8 cellular contexts compared by ENCODE assay signal in the genomic region with DNA sequence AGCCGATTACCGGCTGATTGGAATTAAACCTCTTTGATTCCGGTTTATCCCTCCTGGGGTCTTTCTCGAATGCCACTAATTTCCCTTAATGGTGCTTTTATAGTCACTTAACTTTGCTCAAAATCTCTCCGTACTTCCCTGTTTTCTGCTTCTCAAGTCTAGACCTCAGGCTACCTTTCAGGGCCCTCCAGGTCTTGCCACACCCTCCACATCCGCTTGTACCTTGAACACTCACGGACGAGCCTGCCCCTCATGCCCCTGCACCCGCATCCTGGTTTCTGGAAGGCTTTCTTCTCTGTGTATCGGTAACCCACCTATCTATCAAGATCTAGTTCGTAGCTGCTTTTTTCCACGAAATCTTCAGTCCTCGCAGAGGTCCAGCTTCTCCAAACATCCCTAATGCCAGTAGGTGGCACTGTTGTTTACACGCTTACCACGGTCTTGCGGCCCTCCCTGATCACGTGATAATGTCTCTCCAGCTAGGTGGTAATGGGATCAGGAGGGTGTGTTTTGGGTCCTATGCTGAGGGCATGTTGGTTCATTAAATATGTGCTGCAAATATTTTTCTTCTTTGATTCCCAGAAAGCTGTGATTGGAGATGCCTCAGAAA. TPM values are rescaled to one million over a fixed set of nuclear protein-coding genes. Genes with fewer than 3 reads are reported as not detected.
DNase-seq lines count a peak whose midpoint lies in the region; TF ChIP-seq lines count a peak whose summit lies in the region.

No MANE protein-coding gene starts in this region.

- H3K79me2 ChIP-seq in mammary epithelial cell (ENCODE audit: insufficient read depth, low read length) = no peaks in the 10 kb centered on the region

- peaks cover 20% of the 10 kb centered on the region for H3K27me3 Mint-ChIP-seq in Caco-2 (ENCODE audit: insufficient read depth, unreplicated experiment)

- CTCF ChIA-PET in Caco-2 (lab: Charles Lee) = interaction anchor here (0.7 to 1.8 kb wide), 15 partner anchors 9 to 1074 kb away, joined by 3 to 12 read pairs (median 3); no protein-coding TSS in a partner anchor
- CTCF ChIA-PET in mammary epithelial cell (lab: Charles Lee; ENCODE audit: low non-redundant PET) = interaction anchor here (0.7 kb wide), 1 partner anchor 22 kb away, joined by 6 read pairs; no protein-coding TSS in a partner anchor

- 24% methylated on average over 16 of the region's 17 CpGs for WGBS in mammary epithelial cell (ENCODE audit: low coverage, missing lambda C conversion rate)
- 40 to 46% methylated on average over 17 of the region's 17 CpGs for WGBS in testis, 2 donors

- H3K4me1 ChIP-seq in Caco-2 = no peaks in the 10 kb centered on the region
- no peaks in the 10 kb centered on the region for H3K4me1 ChIP-seq in mammary epithelial cell (ENCODE audit: insufficient read depth, low read length)
- H3K4me1 ChIP-seq in testis = no peaks in the 10 kb centered on the region

- H3K9me3 Mint-ChIP-seq in Caco-2 (ENCODE audit: unreplicated experiment) = no peaks in the 10 kb centered on the region

- H3K27ac Mint-ChIP-seq in Caco-2 (ENCODE audit: unreplicated experiment) = no peak overlapping the region

- BruUV-seq in Caco-2 (replicated peaks; lab: Mats Ljungman, UMichigan) = no TSS peak
- no TSS peak for BruUV-seq in mammary epithelial cell (replicated peaks; lab: Mats Ljungman, UMichigan)

- DNase-seq in Caco-2 = peak; percentile 76 to 78
- peak; percentile 81 for DNase-seq in GM20000 (ENCODE audit: low spot score)
- DNase-seq in NAMALWA (ENCODE audit: low spot score) = peak; percentile 81
- DNase-seq in SK-N-DZ (ENCODE audit: low spot score) = peak; percentile 70
- peak; percentile 47 for DNase-seq in mammary epithelial cell
- no peak for DNase-seq in kidney epithelial cell (ENCODE audit: low read depth)
- peak; percentile 59 for DNase-seq in testis
- no peak for DNase-seq in middle frontal gyrus (ENCODE audit: extremely low spot score, low spot score)

- H2AFZ ChIP-seq in mammary epithelial cell (ENCODE audit: low read depth, low read length) = peak overlapping the region; percentile 74

- H3K36me3 ChIP-seq in Caco-2 (ENCODE audit: control insufficient read depth, insufficient read depth, low read length) (no peaks in the 10 kb centered on the region), mammary epithelial cell (ENCODE audit: insufficient read depth, low read length) (no peaks in the 10 kb centered on the region), kidney epithelial cell (ENCODE audit: control insufficient read depth, insufficient read depth, low read length) (no peaks in the 10 kb centered on the region), testis (ENCODE audit: low read depth, missing control alignments) (no peaks in the 10 kb centered on the region)

- intact Hi-C loops in Caco-2 (cut with micrococcal nuclease; ENCODE audit: unreplicated experiment) = loop anchor here (1.0 to 10.0 kb wide), 5 partner anchors 34 to 303 kb away; partner anchors contain the start of gene RNF17
- intact Hi-C loops in mammary epithelial cell (cut with micrococcal nuclease) = loop anchor here (1.0 to 2.0 kb wide), 2 partner anchors 35 to 274 kb away; no protein-coding TSS in a partner anchor
- intact Hi-C loops in testis (cut with DNase I; ENCODE audit: low total_unique reads) = no loop called here

- POLR2A ChIA-PET in Caco-2 (lab: Charles Lee) = interaction anchor here (0.6 kb wide), 1 partner anchor 62 kb away, joined by 5 read pairs; no protein-coding TSS in a partner anchor

- H3K36me3 Mint-ChIP-seq in Caco-2 (ENCODE audit: insufficient read depth, unreplicated experiment) = no peaks in the 10 kb centered on the region

- dilution Hi-C loops in mammary epithelial cell (cut with HindIII; ENCODE audit: low sequenced_read_pairs) = no loop called here

- in situ Hi-C loops in mammary epithelial cell (cut with MboI; ENCODE audit: low sequenced_read_pairs in 2 of 2) = no loop called here

- no peak for TF ChIP-seq POLR2A in testis (IDR thresholded peaks at IDR 0.05)

- peak overlapping the region; percentile 22 for H3K4me2 ChIP-seq in mammary epithelial cell (ENCODE audit: insufficient read depth, low read depth, low read length)

- no peaks in the 10 kb centered on the region for H3K27me3 ChIP-seq in Caco-2 (replicated peaks; ENCODE audit: control insufficient read depth, insufficient read depth, low read length)
- H3K27me3 ChIP-seq in mammary epithelial cell (ENCODE audit: insufficient read depth, low read length) = no peaks in the 10 kb centered on the region
- peaks cover 19% of the 10 kb centered on the region for H3K27me3 ChIP-seq in kidney epithelial cell (ENCODE audit: control insufficient read depth, insufficient read depth, low read length)
- no peaks in the 10 kb centered on the region for H3K27me3 ChIP-seq in testis

- H3K4me3 ChIP-seq in Caco-2 (ENCODE audit: low read depth, low read length) = no peak overlapping the region
- no peak overlapping the region for H3K4me3 ChIP-seq in mammary epithelial cell (replicated peaks in 1 of 3; ENCODE audit: insufficient read depth in 1 of 3, low read depth in 2 of 3, low read length in 3 of 3)
- H3K4me3 ChIP-seq in kidney epithelial cell (ENCODE audit: low read depth, low read length) = no peak overlapping the region
- H3K4me3 ChIP-seq in testis = no peak overlapping the region

- peaks cover 5% of the 10 kb centered on the region for H3K4me1 Mint-ChIP-seq in Caco-2 (ENCODE audit: low read depth, unreplicated experiment)

- H3K27ac ChIP-seq in mammary epithelial cell (ENCODE audit: insufficient read depth, low read depth, low read length) (no peak overlapping the region), testis (no peak overlapping the region)

- H3K9me3 ChIP-seq in Caco-2 (no peaks in the 10 kb centered on the region), mammary epithelial cell (replicated peaks; ENCODE audit: insufficient read depth, low read length) (no peaks in the 10 kb centered on the region), testis (no peaks in the 10 kb centered on the region)

- TF ChIP-seq CTCF in Caco-2 (IDR thresholded peaks at IDR 0.05; ENCODE audit: insufficient read depth in 1 of 2, low read depth in 1 of 2, low read length in 1 of 2, severe bottlenecking in 1 of 2, unreplicated experiment in 1 of 2) (peak; percentile 75 to 83), GM20000 (IDR thresholded peaks at IDR 0.05; ENCODE audit: extremely low read depth, missing control alignments) (peak; percentile 66), mammary epithelial cell (conservative IDR thresholded peaks at IDR 0.05 in 1 of 2, IDR thresholded peaks at IDR 0.05 in 1 of 2; ENCODE audit: extremely low read depth in 1 of 2, insufficient read depth in 1 of 2, low read depth in 1 of 2, low read length in 2 of 2) (peak; percentile 68 to 83), kidney epithelial cell (IDR thresholded peaks at IDR 0.05; ENCODE audit: insufficient read depth, low read length, poor library complexity, severe bottlenecking) (peak; percentile 72), testis (IDR thresholded peaks at IDR 0.05) (peak; percentile 10 to 48 (median 45))

- peak overlapping the region; percentile 22 for H3K4me3 Mint-ChIP-seq in Caco-2 (ENCODE audit: unreplicated experiment)

- no peak overlapping the region for H3K9ac ChIP-seq in mammary epithelial cell (ENCODE audit: insufficient read depth, low read length)

- H4K20me1 ChIP-seq in mammary epithelial cell (ENCODE audit: insufficient read depth, low read length) = no peaks in the 10 kb centered on the region

RNA-seq across cellular contexts. Expression of gene ATP12A, which starts 13.8 kb away (rescaled TPM):
- total RNA-seq in Caco-2 (2022) (not detected in 2 replicates), mammary epithelial cell (under 1 TPM; 0.17 to 0.68 TPM), kidney epithelial cell (0.04 and 0.07 TPM in 2 replicates), testis (1 to 10 TPM in 1 of 2 donors, under 1 TPM in 1; 0.94 to 1.2 TPM)
- 0.18 TPM in 1 of 2 replicates, not detected in the other for polyA plus RNA-seq in SK-N-DZ (2014; cell fraction: cytosol; rRNA removed)
- 0.03 TPM in 1 of 2 replicates, not detected in the other for polyA plus RNA-seq in SK-N-DZ (2014; cell fraction: nucleus; rRNA removed)
- polyA plus RNA-seq in mammary epithelial cell (5.2 TPM), testis (ENCODE audit: insufficient read depth, low read depth, low replicate concordance) (1.6 TPM)
- polyA minus RNA-seq in mammary epithelial cell = 4.5 TPM

Comparison
In these comparisons a context has a peak if more than half of its experiments do, and no peak if none do; other contexts are left out.
1. DNase-seq: peak in Caco-2 (2 of 2), GM20000 (single experiment), NAMALWA (single experiment), SK-N-DZ (single experiment), mammary epithelial cell (single experiment) and testis (single experiment); none in kidney epithelial cell (single experiment) and middle frontal gyrus (single experiment).
2. Peak in every context shown above with its lines, with median percentiles within 50 percentile points of each other: CTCF ChIP-seq.